16 cellular contexts compared by ENCODE assay signal in the genomic region with DNA sequence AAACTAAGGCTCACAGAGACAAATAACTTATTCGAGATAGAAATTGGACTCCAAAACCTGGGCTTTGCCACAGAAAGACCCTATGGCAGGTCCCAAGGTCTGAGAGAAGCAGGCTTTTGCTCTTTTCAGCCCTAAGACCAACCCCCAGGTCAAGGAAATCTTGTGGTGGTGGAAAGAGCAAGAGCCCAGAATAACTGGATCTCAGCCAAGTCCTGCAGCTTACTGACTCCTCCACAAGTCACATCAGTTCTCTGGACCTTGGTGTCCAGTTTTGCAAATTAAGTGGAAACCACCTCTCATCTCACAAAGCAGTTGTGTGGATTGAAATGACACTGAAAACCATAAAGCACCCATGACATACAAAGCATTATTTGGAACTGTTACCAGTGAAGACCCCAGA.
"Had no signal": no experiment of that assay in that cellular context is flagged by ENCODE, and none has a peak within 500 bp of the region (broad histone marks: within the 10 kb centered on the region; RNA-seq: fewer than 3 reads in every experiment).

No MANE protein-coding gene starts in this region.

- H3K4me3 Mint-ChIP-seq: activated CD4-positive, alpha-beta memory T cell treated with anti-CD3 and anti-CD28 coated beads, Interleukin-2, amount 10 ng/mL, durations not matched to agents 7 days and 5 days; activated naive CD8-positive, alpha-beta T cell treated with anti-CD3 and anti-CD28 coated beads, Interleukin-2, amount 50 U/mL, for 24 hours; nephron progenitor cell had no signal

- H3K9me3 Mint-ChIP-seq: activated CD4-positive, alpha-beta memory T cell treated with anti-CD3 and anti-CD28 coated beads, Interleukin-2, amount 10 ng/mL, durations not matched to agents 7 days and 5 days had no signal

- H3K27me3 ChIP-seq: gastrocnemius medialis, heart right ventricle, suprapubic skin had no signal

- H3K27ac ChIP-seq: coronary artery, gastrocnemius medialis, suprapubic skin had no signal

- H3K4me3 ChIP-seq: coronary artery, gastrocnemius medialis, heart right ventricle, suprapubic skin had no signal

- ATAC-seq: activated naive CD8-positive, alpha-beta T cell treated with anti-CD3 and anti-CD28 coated beads, Interleukin-2, amount 50 U/mL, for 24 hours; gastrocnemius medialis; heart right ventricle; left lobe of liver; stimulated activated naive CD8-positive, alpha-beta T cell treated with anti-CD3 and anti-CD28 coated beads, Interleukin-15, Interleukin-2, amounts not matched to agents 100 U/mL and 50 U/mL, for 24 hours had no signal

- H3K4me1 Mint-ChIP-seq: activated CD4-positive, alpha-beta memory T cell treated with anti-CD3 and anti-CD28 coated beads, Interleukin-2, amount 10 ng/mL, durations not matched to agents 7 days and 5 days had no signal

- FAIRE-seq: astrocyte, endothelial cell of umbilical vein had no signal

- H3K27ac Mint-ChIP-seq: activated CD4-positive, alpha-beta memory T cell treated with anti-CD3 and anti-CD28 coated beads, Interleukin-2, amount 10 ng/mL, durations not matched to agents 7 days and 5 days; activated naive CD8-positive, alpha-beta T cell treated with anti-CD3 and anti-CD28 coated beads, Interleukin-2, amount 50 U/mL, for 24 hours; nephron progenitor cell had no signal

- DNase-seq: activated CD4-positive, alpha-beta memory T cell treated with anti-CD3 and anti-CD28 coated beads, Interleukin-2, amount 10 ng/mL, durations not matched to agents 7 days and 5 days; activated naive CD4-positive, alpha-beta T cell; activated naive CD8-positive, alpha-beta T cell treated with anti-CD3 and anti-CD28 coated beads, Interleukin-2, amount 50 U/mL, for 24 hours; effector CD4-positive, alpha-beta T cell; gastrocnemius medialis; heart right ventricle; islet precursor cell; mammary epithelial cell; nephron progenitor cell; stimulated activated CD4-positive, alpha-beta T cell treated with anti-CD3 and anti-CD28 coated beads, Interleukin-2, amount 100 ng/mL, for 48 hours; stimulated activated naive CD8-positive, alpha-beta T cell treated with anti-CD3 and anti-CD28 coated beads, Interleukin-15, Interleukin-2, amounts not matched to agents 100 U/mL and 50 U/mL, for 24 hours had no signal

- H3K27me3 Mint-ChIP-seq: activated CD4-positive, alpha-beta memory T cell treated with anti-CD3 and anti-CD28 coated beads, Interleukin-2, amount 10 ng/mL, durations not matched to agents 7 days and 5 days had no signal

- H3K9me3 ChIP-seq: gastrocnemius medialis, heart right ventricle, suprapubic skin had no signal

- H3K36me3 ChIP-seq: gastrocnemius medialis, heart right ventricle, suprapubic skin had no signal
